ENCODE assay signal across 8 cellular contexts in the genomic region with DNA sequence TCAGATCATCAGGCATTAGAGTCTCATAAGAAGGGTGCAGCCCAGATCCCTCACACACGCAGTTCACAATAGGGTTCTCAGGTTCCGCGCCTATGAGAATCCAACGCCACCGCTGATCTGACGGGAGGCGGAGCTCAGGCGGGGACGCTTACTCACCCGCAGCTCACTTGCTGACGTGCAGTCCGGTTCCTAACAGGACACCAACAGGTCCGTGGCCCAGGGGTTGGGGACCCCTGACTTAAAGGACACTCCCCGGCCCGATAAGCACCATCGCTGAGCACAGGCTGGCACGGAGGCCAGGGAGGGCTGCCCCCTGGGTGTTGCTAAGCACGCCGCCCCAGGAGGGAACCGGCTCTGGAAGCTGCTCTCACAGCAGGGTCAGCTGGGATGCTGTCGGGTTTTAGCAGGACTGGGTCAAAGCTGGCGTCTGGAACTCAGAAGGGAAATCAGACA. TPM values are rescaled to one million over a fixed set of nuclear protein-coding genes. Genes with fewer than 3 reads are reported as not detected.
DNase-seq lines count a peak whose midpoint lies in the region; ATAC-seq and TF ChIP-seq lines count a peak whose summit lies in the region.

No MANE protein-coding gene starts in this region.

- no TSS peak for BruUV-seq in A673 (replicated peaks; lab: Mats Ljungman, UMichigan)

- peaks cover 11 to 16% of the 10 kb centered on the region in 2 experiments for H3K4me1 Mint-ChIP-seq in H9

- H3K27ac ChIP-seq in A673 (ENCODE audit: low read depth, low read length, poor library complexity, severe bottlenecking) (no peak overlapping the region), H9 (ENCODE audit: insufficient read length, low read depth, low read length) (no peak overlapping the region), iPS-18a (ENCODE audit: low read length) (no peak overlapping the region)

- H2BK120ac ChIP-seq in H9 (ENCODE audit: low read depth, low read length, poor library complexity, severe bottlenecking) = no peak overlapping the region

- H2BK15ac ChIP-seq in H9 (ENCODE audit: low read depth, low read length) = no peak overlapping the region

- peak; percentile 63 for DNase-seq in A673 (ENCODE audit: low spot score)
- DNase-seq in H9 = peak; percentile 82
- peak; percentile 85 for DNase-seq in amniotic epithelial cell (ENCODE audit: low read depth)
- peak; percentile 34 for DNase-seq in stimulated activated CD4-positive, alpha-beta T cell treated with anti-CD3 and anti-CD28 coated beads, Interleukin-1b, Interleukin-23, amount 100 ng/mL, for 48 hours
- DNase-seq in NCI-H187 treated with DMSO at 0.1 percent for 48 hours (lab: John Stamatoyannopoulos, UW) = no peak

- H3K4me2 ChIP-seq in H9 (ENCODE audit: insufficient read depth, insufficient read length, low read length) = peak overlapping the region; percentile 35

- H3K9me3 ChIP-seq in A673 (ENCODE audit: low read depth, low read length, poor library complexity, severe bottlenecking) (no peaks in the 10 kb centered on the region), H9 (ENCODE audit: control insufficient read depth, low read depth, low read length) (no peaks in the 10 kb centered on the region), iPS-18a (ENCODE audit: control insufficient read depth, low read depth, low read length) (no peaks in the 10 kb centered on the region)

- no peak overlapping the region for H2BK5ac ChIP-seq in H9 (ENCODE audit: insufficient read length, low read length)

- CTCF ChIA-PET in A673 (lab: Charles Lee) = no interaction called here

- H3K14ac ChIP-seq in H9 (ENCODE audit: insufficient read depth, low read length) = no peak overlapping the region

- no peak overlapping the region for H2BK20ac ChIP-seq in H9 (ENCODE audit: low read depth, low read length, poor library complexity, severe bottlenecking)

- H3K18ac ChIP-seq in H9 (ENCODE audit: insufficient read length, low read depth, low read length) = no peak overlapping the region

- H2AK5ac ChIP-seq in H9 (ENCODE audit: insufficient read length, low read length) = no peak overlapping the region

- no peaks in the 10 kb centered on the region for H3K23me2 ChIP-seq in H9 (ENCODE audit: insufficient read length, low read depth, low read length, poor library complexity, severe bottlenecking)

- H3K4ac ChIP-seq in H9 (ENCODE audit: low read depth, low read length) = no peak overlapping the region

- H3K9ac ChIP-seq in H9 (ENCODE audit: extremely low read depth, insufficient read length, low read length) = no peak overlapping the region
- H3K9ac ChIP-seq in iPS-18a (ENCODE audit: low read length) = no peak overlapping the region

- POLR2A ChIA-PET in A673 (lab: Charles Lee; ENCODE audit: low non-redundant PET) = no interaction called here

- no peaks in the 10 kb centered on the region for H3K79me2 ChIP-seq in H9 (ENCODE audit: insufficient read depth, low read length)

- intact Hi-C loops in A673 (cut with micrococcal nuclease; ENCODE audit: unreplicated experiment) = loop anchor here (1.0 kb wide), 1 partner anchor 22 kb away; no protein-coding TSS in a partner anchor

- H4K8ac ChIP-seq in H9 (replicated peaks; ENCODE audit: insufficient read length, low read depth, low read length) = no peak overlapping the region

- H2BK12ac ChIP-seq in H9 (ENCODE audit: insufficient read length, low read depth, low read length) = no peak overlapping the region

- no peaks in the 10 kb centered on the region for H3K36me3 Mint-ChIP-seq in H9 (ENCODE audit: insufficient read depth in 1 of 3, low read depth in 3 of 3)

- H3K9me3 Mint-ChIP-seq in H9 = no peaks in the 10 kb centered on the region; a peak in 1 of 5 replicates

- no CpG with 5 or more reads among the region's 22 CpGs for WGBS in H9 (ENCODE audit: extremely low coverage, insufficient read length, low lambda C conversion rate)

- H4K20me1 ChIP-seq in H9 (ENCODE audit: control insufficient read depth, insufficient read depth, insufficient read length) = no peaks in the 10 kb centered on the region

- no peak overlapping the region for H3K23ac ChIP-seq in H9 (ENCODE audit: insufficient read length, low read depth, low read length)

- H3K4me3 Mint-ChIP-seq in H9 = peak overlapping the region in 1 of 2 experiments; percentile 52

- H4K91ac ChIP-seq in H9 (ENCODE audit: insufficient read length, low read depth, low read length) = no peak overlapping the region

- H3K4me1 ChIP-seq in A673 (ENCODE audit: insufficient read depth, low read length, poor library complexity, severe bottlenecking) = peaks cover 15% of the 10 kb centered on the region
- no peaks in the 10 kb centered on the region for H3K4me1 ChIP-seq in H9 (ENCODE audit: insufficient read depth, low read length)
- H3K4me1 ChIP-seq in iPS-18a (ENCODE audit: control insufficient read depth, low read depth, low read length) = no peaks in the 10 kb centered on the region

- H4K5ac ChIP-seq in H9 (ENCODE audit: insufficient read length, low read depth, low read length) = no peak overlapping the region

- TF ChIP-seq CTCF in A673 (conservative IDR thresholded peaks at IDR 0.05; ENCODE audit: low read depth, low read length) (no peak), H9 (conservative IDR thresholded peaks at IDR 0.05) (no peak)

- ATAC-seq in HG03097 (IDR thresholded peaks at IDR 0.05; ENCODE audit: low FRiP score, unreplicated experiment) (no peak), GM21390 (IDR thresholded peaks at IDR 0.05; ENCODE audit: unreplicated experiment) (no peak)

- peak overlapping the region; percentile 14 for H3K4me3 ChIP-seq in A673 (ENCODE audit: low read depth, low read length, poor library complexity, severe bottlenecking)
- peak overlapping the region; percentile 34 for H3K4me3 ChIP-seq in iPS-18a (ENCODE audit: low read length)

- H3K27me3 ChIP-seq in A673 (replicated peaks; ENCODE audit: insufficient read depth, low read depth, low read length, poor library complexity) (no peaks in the 10 kb centered on the region), H9 (ENCODE audit: insufficient read depth, low read length) (no peaks in the 10 kb centered on the region; the same call in 1 of the 2 replicates), iPS-18a (ENCODE audit: control insufficient read depth, insufficient read depth, low read length) (peaks cover 29% of the 10 kb centered on the region)

- H3K27me3 Mint-ChIP-seq in H9 (ENCODE audit: low read depth) = peaks cover 82% of the 10 kb centered on the region

- H3K36me3 ChIP-seq in A673 (ENCODE audit: insufficient read depth, low read length, poor library complexity, severe bottlenecking) (no peaks in the 10 kb centered on the region), iPS-18a (ENCODE audit: control insufficient read depth, low read depth, low read length) (no peaks in the 10 kb centered on the region)

- H3K79me1 ChIP-seq in H9 (ENCODE audit: insufficient read depth, low read depth, low read length, poor library complexity, severe bottlenecking) = no peaks in the 10 kb centered on the region

- no peak overlapping the region for H3K27ac Mint-ChIP-seq in H9

- no peak overlapping the region for H3K56ac ChIP-seq in H9 (ENCODE audit: insufficient read length, low read depth, low read length)

- no peak overlapping the region for H2AFZ ChIP-seq in H9 (ENCODE audit: low read length)

- no peak overlapping the region for H3T11ph ChIP-seq in H9 (ENCODE audit: low read length)

RNA-seq across cellular contexts. Expression of a gene that starts 30.1 kb away (rescaled TPM):
- total RNA-seq in A673 (2021) (74.2 and 80.6 TPM in 2 replicates), H9 (2021) (1.7 and 3.1 TPM in 2 replicates)

Comparison
In these comparisons a context has a peak if more than half of its experiments do, and no peak if none do; other contexts are left out.
1. RNA of a gene that starts 30.1 kb away (total RNA-seq): 74.2 to 80.6 TPM in A673; 1.7 to 3.1 TPM in H9; every median in the first group is over 10 times any median in the second.